ENCODE assay signal across 24 cellular contexts in the genomic region with DNA sequence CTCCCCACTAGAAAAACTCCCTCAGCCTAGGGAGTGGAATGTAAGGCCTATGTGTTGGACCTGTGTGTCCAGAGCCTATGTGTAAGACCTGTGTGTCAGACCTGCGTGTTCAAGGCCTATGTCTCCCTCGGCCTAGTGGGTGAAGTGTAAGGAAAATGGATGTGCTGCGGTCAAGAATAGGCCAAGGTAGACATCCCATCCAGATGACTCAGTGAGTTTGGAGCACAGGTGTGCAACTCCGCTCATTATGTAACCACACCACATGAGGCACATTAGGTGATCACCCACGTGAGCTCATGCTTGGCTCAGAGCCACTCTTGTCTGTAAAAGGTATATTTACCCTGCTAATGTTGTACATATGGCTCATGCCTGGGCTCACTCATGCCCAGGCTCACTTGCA.
"Had no signal": no experiment of that assay in that cellular context is flagged by ENCODE, and none has a peak within 500 bp of the region (broad histone marks: within the 10 kb centered on the region; RNA-seq: fewer than 3 reads in every experiment).

No MANE protein-coding gene starts in this region.

- H3K36me3 ChIP-seq: adrenal gland, MG63 had no signal

- H3K4me1 ChIP-seq: adrenal gland had no signal

- H3K9me3 ChIP-seq: adrenal gland, MG63 had no signal

- H3K9ac ChIP-seq: KMS-11 had no signal

- H3K27ac ChIP-seq: adrenal gland, KMS-11 had no signal

- H3K4me2 ChIP-seq: KMS-11 had no signal

- H3K27me3 ChIP-seq: adrenal gland, MG63 had no signal

- H3K4me3 ChIP-seq: adrenal gland, MG63 had no signal

- DNase-seq: activated CD4-positive, alpha-beta T cell treated with anti-CD3 and anti-CD28 coated beads for 48 hours; activated CD4-positive, alpha-beta T cell treated with anti-CD3 and anti-CD28 coated beads, Interleukin-2, amount 50 U/mL, for 4 hours; activated CD4-positive, CD25-positive, alpha-beta regulatory T cell treated with anti-CD3 and anti-CD28 coated beads, Interleukin-2, amount 50 U/mL, for 72 hours; activated CD8-positive, alpha-beta memory T cell treated with anti-CD3 and anti-CD28 coated beads, Interleukin-2, amount 50 U/mL, for 48 hours; activated CD8-positive, alpha-beta T cell treated with anti-CD3 and anti-CD28 coated beads, Interleukin-2, amount 10 ng/mL, durations not matched to agents 7 days and 5 days; activated naive CD4-positive, alpha-beta T cell treated with anti-CD3 and anti-CD28 coated beads, Interleukin-2, amount 50 U/mL, for 16 hours; activated naive CD8-positive, alpha-beta T cell treated with anti-CD3 and anti-CD28 coated beads, Interleukin-2, amount 10 ng/mL, durations not matched to agents 7 days and 5 days; activated T-cell treated with anti-CD3 and anti-CD28 coated beads, Interleukin-2, amount 50 U/mL, for 1 hour; adrenal gland; anterior cingulate cortex; central memory CD4-positive, alpha-beta T cell; MG63; MV-4-11; NCI-H1092 treated with DMSO at 0.1 percent for 48 hours; NCI-H1417 treated with DMSO at 0.1 percent for 48 hours; NCI-H1694 treated with DMSO at 0.1 percent for 48 hours; NCI-H2081 treated with DMSO at 0.1 percent for 48 hours; NCI-H226; NCI-H526; NCI-H82; SIG-M5; T-helper 17 cell; T-helper 9 cell had no signal
